1 cellular context compared by ENCODE assay signal in genomic region chr18:36769611-36770314, GRCh38.
A peak's percentile ranks its signal among the peaks of the same experiment; 100 is the strongest.
TF ChIP-seq lines count a peak whose summit lies in the region.

No MANE protein-coding gene starts in this region.

TF ChIP-seq in K562, 482 proteins besides CTCF, POLR2A, EP300 and RAD21 (continued from another document):
- TF ChIP-seq CTCFL (IDR thresholded peaks at IDR 0.05; ENCODE audit: borderline replicate concordance, insufficient read depth, low read depth, low read length, poor library complexity, severe bottlenecking) (peak; percentile 22), MED1 (CRISPR knock-in tag; IDR thresholded peaks at IDR 0.05; ENCODE audit: borderline replicate concordance) (no peak), RCOR1 (IDR thresholded peaks at IDR 0.05; ENCODE audit: borderline replicate concordance in 1 of 2, low read depth in 2 of 2, low read length in 2 of 2) (0 out of 4 replicates have a peak, but pooled peaks of 1 of the 2 experiments have one; percentile 11), NCOA2 (IDR thresholded peaks at IDR 0.05; ENCODE audit: partially characterized antibody in 2 of 2) (no peak), SMC3 (conservative IDR thresholded peaks at IDR 0.05; ENCODE audit: insufficient read depth, low read depth, low read length) (peak; percentile 78)
- TF ChIP-seq, protein P1, sequence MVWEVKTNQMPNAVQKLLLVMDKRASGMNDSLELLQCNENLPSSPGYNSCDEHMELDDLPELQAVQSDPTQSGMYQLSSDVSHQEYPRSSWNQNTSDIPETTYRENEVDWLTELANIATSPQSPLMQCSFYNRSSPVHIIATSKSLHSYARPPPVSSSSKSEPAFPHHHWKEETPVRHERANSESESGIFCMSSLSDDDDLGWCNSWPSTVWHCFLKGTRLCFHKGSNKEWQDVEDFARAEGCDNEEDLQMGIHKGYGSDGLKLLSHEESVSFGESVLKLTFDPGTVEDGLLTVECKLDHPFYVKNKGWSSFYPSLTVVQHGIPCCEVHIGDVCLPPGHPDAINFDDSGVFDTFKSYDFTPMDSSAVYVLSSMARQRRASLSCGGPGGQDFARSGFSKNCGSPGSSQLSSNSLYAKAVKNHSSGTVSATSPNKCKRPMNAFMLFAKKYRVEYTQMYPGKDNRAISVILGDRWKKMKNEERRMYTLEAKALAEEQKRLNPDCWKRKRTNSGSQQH (CRISPR knock-in tag; IDR thresholded peaks at IDR 0.05), result no peak
